1 cellular context compared by ENCODE assay signal in genomic region chr5:151101151-151101550, GRCh38.
A peak's percentile ranks its signal among the peaks of the same experiment; 100 is the strongest.
TF ChIP-seq lines count a peak whose summit lies in the region.

No MANE protein-coding gene starts in this region.

TF ChIP-seq in K562, 482 proteins besides CTCF, POLR2A, EP300 and RAD21 (continues in another document):
- TF ChIP-seq GABPB2 (CRISPR knock-in tag; conservative IDR thresholded peaks at IDR 0.05) (no peak), RHOXF2B (CRISPR knock-in tag; conservative IDR thresholded peaks at IDR 0.05) (no peak), ZBTB9 (CRISPR knock-in tag; IDR thresholded peaks at IDR 0.05) (0 out of 2 replicates have a peak, but pooled peaks have one; percentile 9), TEAD1 (CRISPR knock-in tag; IDR thresholded peaks at IDR 0.05) (no peak), NR3C1 (CRISPR knock-in tag; IDR thresholded peaks at IDR 0.05) (no peak), SIN3A (IDR thresholded peaks at IDR 0.05; ENCODE audit: borderline replicate concordance in 2 of 2, control insufficient read depth in 1 of 2, low read depth in 2 of 2, low read length in 2 of 2) (no peak), EGR1 (conservative IDR thresholded peaks at IDR 0.05) (0 out of 2 replicates have a peak, but pooled peaks have one; percentile 5), ZNF12 (CRISPR knock-in tag; IDR thresholded peaks at IDR 0.05) (no peak), ZNF589 (CRISPR knock-in tag; IDR thresholded peaks at IDR 0.05; ENCODE audit: low read depth) (peak; percentile 21; the same call in 1 of the 2 replicates), ZNF232 (CRISPR knock-in tag; IDR thresholded peaks at IDR 0.05) (no peak), PHF21A (IDR thresholded peaks at IDR 0.05; ENCODE audit: borderline replicate concordance, low read depth) (no peak), FOXO4 (CRISPR knock-in tag; IDR thresholded peaks at IDR 0.05) (no peak), ETS2 (tag; IDR thresholded peaks at IDR 0.05; ENCODE audit: borderline replicate concordance, poor library complexity, severe bottlenecking) (no peak), ESRRA (IDR thresholded peaks at IDR 0.05; ENCODE audit: borderline replicate concordance, low read depth) (no peak), PML (IDR thresholded peaks at IDR 0.05; ENCODE audit: low read length) (no peak), FOXK1 (CRISPR knock-in tag; IDR thresholded peaks at IDR 0.05; ENCODE audit: borderline replicate concordance) (no peak), SMAD3 (CRISPR knock-in tag; conservative IDR thresholded peaks at IDR 0.05) (no peak), BACH1 (tag; IDR thresholded peaks at IDR 0.05) (no peak), SNAPC5 (CRISPR knock-in tag; IDR thresholded peaks at IDR 0.05) (no peak), NBN (IDR thresholded peaks at IDR 0.05; ENCODE audit: low read depth) (no peak), LEF1 (IDR thresholded peaks at IDR 0.05) (peak; percentile 21; the same call in 1 of the 2 replicates), SMAD4 (CRISPR knock-in tag; conservative IDR thresholded peaks at IDR 0.05) (0 out of 2 replicates have a peak, but pooled peaks have one; percentile 48), ZNF347 (CRISPR knock-in tag; IDR thresholded peaks at IDR 0.05; ENCODE audit: low read depth) (no peak), CBFA2T2 (conservative IDR thresholded peaks at IDR 0.05) (peak; percentile 16; the same call in 1 of the 2 replicates), RBM17 (IDR thresholded peaks at IDR 0.05; ENCODE audit: borderline replicate concordance, low read depth, low read length) (no peak), HNRNPUL1 (IDR thresholded peaks at IDR 0.05; ENCODE audit: low read length) (no peak), ARID1B (IDR thresholded peaks at IDR 0.05) (no peak), FOXP4 (CRISPR knock-in tag; IDR thresholded peaks at IDR 0.05; ENCODE audit: borderline replicate concordance) (no peak), ZBTB1 (CRISPR knock-in tag; IDR thresholded peaks at IDR 0.05; ENCODE audit: borderline replicate concordance, low read depth) (no peak), ETV5 (CRISPR knock-in tag; IDR thresholded peaks at IDR 0.05; ENCODE audit: low read depth) (no peak), DNMT1 (IDR thresholded peaks at IDR 0.05) (no peak), RBM39 (optimal IDR thresholded peaks at IDR 0.05; ENCODE audit: low read depth, low read length) (no peak), GATAD2B (IDR thresholded peaks at IDR 0.05; ENCODE audit: borderline replicate concordance) (no peak), ZNF699 (CRISPR knock-in tag; IDR thresholded peaks at IDR 0.05; ENCODE audit: insufficient replicate concordance) (no peak), BHLHE40 (IDR thresholded peaks at IDR 0.05; ENCODE audit: low read length) (no peak), BCLAF1 (IDR thresholded peaks at IDR 0.05; ENCODE audit: borderline replicate concordance in 1 of 2, control insufficient read depth in 1 of 2, low read depth in 2 of 2, low read length in 1 of 2) (no peak), KHSRP (IDR thresholded peaks at IDR 0.05) (no peak), L3MBTL2 (IDR thresholded peaks at IDR 0.05) (no peak), HES1 (IDR thresholded peaks at IDR 0.05; ENCODE audit: low read depth) (no peak), RREB1 (CRISPR knock-in tag; IDR thresholded peaks at IDR 0.05) (0 out of 2 replicates have a peak, but pooled peaks have one; percentile 33), TEAD2 (tag; IDR thresholded peaks at IDR 0.05) (no peak), ZNF592 (IDR thresholded peaks at IDR 0.05) (0 out of 2 replicates have a peak, but pooled peaks have one; percentile 38), ZNF197 (CRISPR knock-in tag; IDR thresholded peaks at IDR 0.05; ENCODE audit: low read depth) (peak; percentile 67; the same call in 1 of the 2 replicates), DACH1 (IDR thresholded peaks at IDR 0.05; ENCODE audit: partially characterized antibody) (no peak), NFIX (CRISPR knock-in tag; IDR thresholded peaks at IDR 0.05; ENCODE audit: low read depth) (no peak), SIRT6 (IDR thresholded peaks at IDR 0.05; ENCODE audit: low read depth, low read length) (no peak), ZNF766 (CRISPR knock-in tag; conservative IDR thresholded peaks at IDR 0.05) (peak; percentile 47; the same call in 1 of the 2 replicates), ZNF445 (CRISPR knock-in tag; IDR thresholded peaks at IDR 0.05; ENCODE audit: low read depth) (no peak), TARDBP (IDR thresholded peaks at IDR 0.05) (no peak)
